14 cellular contexts compared by ENCODE assay signal in the genomic region with DNA sequence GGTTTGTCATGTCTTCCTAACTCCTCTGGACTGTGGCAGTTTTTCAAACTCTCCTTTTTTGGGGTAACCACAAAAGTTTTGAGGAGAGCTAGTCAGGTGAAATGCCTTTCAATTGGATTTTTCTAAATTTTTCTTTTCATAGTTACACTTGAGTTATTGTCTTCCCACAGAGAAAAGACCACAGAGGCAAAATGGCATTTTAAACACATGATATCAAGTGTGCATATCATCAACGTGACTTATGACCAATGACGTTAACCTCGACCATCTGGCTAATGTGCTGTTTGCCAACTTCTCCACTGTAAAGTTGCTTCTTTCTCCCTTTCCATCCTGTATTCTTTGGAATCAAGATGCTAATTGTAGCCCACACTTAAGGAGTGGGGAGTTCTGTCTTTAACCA. TPM values are rescaled to one million over a fixed set of nuclear protein-coding genes. Genes with fewer than 3 reads are reported as not detected.
DNase-seq lines count a peak whose midpoint lies in the region; TF ChIP-seq lines count a peak whose summit lies in the region.
"Had no signal": no experiment of that assay in that cellular context is flagged by ENCODE, and none has a peak within 500 bp of the region (broad histone marks: within the 10 kb centered on the region; RNA-seq: fewer than 3 reads in every experiment).

No MANE protein-coding gene starts in this region.

- peaks cover 13% of the 10 kb centered on the region for H3K27me3 Mint-ChIP-seq in endodermal cell (ENCODE audit: insufficient read depth)

- H3K4me3 Mint-ChIP-seq in endodermal cell = no peak overlapping the region

- no peak overlapping the region for H3K4me3 ChIP-seq in astrocyte of the cerebellum (ENCODE audit: low read depth, low read length)
- no peak overlapping the region for H3K4me3 ChIP-seq in foreskin fibroblast (ENCODE audit: low read depth in 1 of 2, low read length in 2 of 2)
- no peak overlapping the region for H3K4me3 ChIP-seq in endodermal cell (ENCODE audit: low read length)

- no peaks in the 10 kb centered on the region for H3K9me3 ChIP-seq in endodermal cell (ENCODE audit: control insufficient read depth, low read length)

- H3K36me3 ChIP-seq in endodermal cell (ENCODE audit: control insufficient read depth, insufficient read depth, low read length) = no peaks in the 10 kb centered on the region

- 93 to 95% methylated on average over 3 of the region's 3 CpGs for whole genome bisulfite sequencing in endodermal cell (ENCODE audit: insufficient coverage in 1 of 2, insufficient read length in 1 of 2), 2 experiments

- H3K4me1 Mint-ChIP-seq in endodermal cell = peaks cover 3% of the 10 kb centered on the region

- H3K27ac ChIP-seq in endodermal cell (ENCODE audit: low read depth, low read length) = no peak overlapping the region
- H3K27ac ChIP-seq: KMS-11 had no signal

- no peaks in the 10 kb centered on the region for H3K36me3 Mint-ChIP-seq in endodermal cell (ENCODE audit: low read depth)

- in situ Hi-C loops in astrocyte of the cerebellum (cut with HindIII; ENCODE audit: low sequenced_read_pairs) = no loop called here

- TF ChIP-seq CTCF in astrocyte of the cerebellum (IDR thresholded peaks at IDR 0.05; ENCODE audit: low read depth, low read length, missing control alignments) (no peak), foreskin fibroblast (IDR thresholded peaks at IDR 0.05; ENCODE audit: low read depth, low read length) (no peak), endodermal cell (conservative IDR thresholded peaks at IDR 0.05) (no peak)

- no peak overlapping the region for H3K9ac ChIP-seq in endodermal cell (ENCODE audit: extremely low read depth, low read length, poor library complexity, severe bottlenecking)
- H3K9ac ChIP-seq: KMS-11 had no signal

- DNase-seq in DMS 273 (lab: John Stamatoyannopoulos, UW; ENCODE audit: unreplicated experiment) (peak; percentile 89), NCI-H2171 (lab: John Stamatoyannopoulos, UW) (peak; percentile 57), astrocyte of the cerebellum (ENCODE audit: low read depth) (peak; percentile 82), foreskin fibroblast (peak; percentile 30 to 53), NCI-H510A (lab: John Stamatoyannopoulos, UW) (no peak), anterior cingulate cortex (lab: John Stamatoyannopoulos, UW) (no peak), endodermal cell (no peak)
- DNase-seq in effector CD4-positive, alpha-beta T cell = no peak
- DNase-seq: DMS79 treated with DMSO at 0.1 percent for 48 hours, NCI-H1417 treated with DMSO at 0.1 percent for 48 hours, NCI-H2029, NCI-H510A treated with DMSO at 0.1 percent for 48 hours, RPMI8226 had no signal

- no peaks in the 10 kb centered on the region for H3K9me3 Mint-ChIP-seq in endodermal cell

- peaks cover 23% of the 10 kb centered on the region for H3K27me3 ChIP-seq in endodermal cell (ENCODE audit: control insufficient read depth, insufficient read depth, low read length, poor library complexity, severe bottlenecking)

- no peak overlapping the region for H3K27ac Mint-ChIP-seq in endodermal cell

- no peaks in the 10 kb centered on the region for H3K4me1 ChIP-seq in endodermal cell (ENCODE audit: control insufficient read depth, insufficient read depth, low read length)

RNA-seq across cellular contexts. Expression of gene SNAP25, which starts 41.3 kb away (rescaled TPM):
- total RNA-seq in endodermal cell = under 1 TPM in 1 of 2 donors, not detected in 1; 0.11 TPM
- 8.0 TPM for polyA plus RNA-seq in endodermal cell (2013, experiment 1 of 2)
- polyA plus RNA-seq in endodermal cell (2013, experiment 2 of 2) = 7.5 TPM

Comparison
In these comparisons a context has a peak if more than half of its experiments do, and no peak if none do; other contexts are left out.
1. DNase-seq: peak in DMS 273 (single experiment), NCI-H2171 (single experiment), astrocyte of the cerebellum (single experiment) and foreskin fibroblast (2 of 2); none in NCI-H510A (single experiment), anterior cingulate cortex (0 of 58), effector CD4-positive, alpha-beta T cell (single experiment) and endodermal cell (single experiment).